Comparison of ENCODE assay signal across 18 cellular contexts in genomic region chr14:98926151-98926550, GRCh38.
DNase-seq lines count a peak whose midpoint lies in the region; ATAC-seq, FAIRE-seq and TF ChIP-seq lines count a peak whose summit lies in the region.
"Had no signal": no experiment of that assay in that cellular context is flagged by ENCODE, and none has a peak within 500 bp of the region (broad histone marks: within the 10 kb centered on the region; RNA-seq: fewer than 3 reads in every experiment).

No MANE protein-coding gene starts in this region.

- FAIRE-seq in frontal cortex (lab: Jason Lieb, UNC): no peak
- FAIRE-seq: colon had no signal

- intact Hi-C loops in left lung (cut with DNase I): no loop called here

- H3K9me3 ChIP-seq in left lung: no peaks in the 10 kb centered on the region
- H3K9me3 ChIP-seq in endodermal cell (ENCODE audit: control insufficient read depth, low read length): no peaks in the 10 kb centered on the region

- H3K4me1 Mint-ChIP-seq in activated T-cell treated with anti-CD3 and anti-CD28 coated beads, Interleukin-2, amount 50 U/mL, for 4 hours (ENCODE audit: low read depth): peaks cover 45% of the 10 kb centered on the region
- peaks cover 43% of the 10 kb centered on the region for H3K4me1 Mint-ChIP-seq in stimulated activated naive CD8-positive, alpha-beta T cell treated with anti-CD3 and anti-CD28 coated beads, Interleukin-15, amount 100 ng/mL, for 72 hours
- no peaks in the 10 kb centered on the region for H3K4me1 Mint-ChIP-seq in endodermal cell
- H3K4me1 Mint-ChIP-seq: activated B cell treated with CpG ODN at 0.5 μM for 24 hours, nephron had no signal

- no peak overlapping the region for H3K4me3 ChIP-seq in left lung
- H3K4me3 ChIP-seq in endodermal cell (ENCODE audit: low read length): no peak overlapping the region
- H3K4me3 ChIP-seq: esophagus muscularis mucosa, left ventricle myocardium inferior had no signal

- WGBS in endodermal cell (ENCODE audit: insufficient coverage in 1 of 2, insufficient read length in 1 of 2), 2 experiments: 90 to 95% methylated on average over 11 of the region's 11 CpGs

- H3K27ac ChIP-seq in left lung (no peak overlapping the region), endodermal cell (ENCODE audit: low read depth, low read length) (no peak overlapping the region), caudate nucleus (ENCODE audit: low read depth, low read length) (no peak overlapping the region)
- H3K27ac ChIP-seq: esophagus muscularis mucosa, left ventricle myocardium inferior had no signal

- H3K36me3 ChIP-seq in left lung (no peaks in the 10 kb centered on the region), endodermal cell (ENCODE audit: control insufficient read depth, insufficient read depth, low read length) (no peaks in the 10 kb centered on the region)
- H3K36me3 ChIP-seq: esophagus muscularis mucosa, left ventricle myocardium inferior had no signal

- DNase-seq in activated gamma-delta T cell treated with Interleukin-2 at 50 U/mL for 16 hours (peak; percentile 32), activated gamma-delta T cell (lab: John Stamatoyannopoulos, UW) (no peak), left lung (no peak), endodermal cell (no peak), caudate nucleus (lab: John Stamatoyannopoulos, UW) (no peak), frontal cortex (ENCODE audit: low spot score in 2 of 2) (no peak)
- peak; percentile 12 for DNase-seq in activated T-cell treated with anti-CD3 and anti-CD28 coated beads, Interleukin-2, amount 50 U/mL, for 4 hours
- DNase-seq in stimulated activated naive CD8-positive, alpha-beta T cell treated with anti-CD3 and anti-CD28 coated beads, Interleukin-15, amount 100 ng/mL, for 72 hours: no peak
- DNase-seq: activated B cell treated with CpG ODN at 0.5 μM for 24 hours, COR-L47, hippocampal formation, left ventricle myocardium inferior, NCI-H1048, NCI-H2171 treated with DMSO at 0.1 percent for 48 hours, retina had no signal

- H3K36me3 Mint-ChIP-seq in activated T-cell treated with anti-CD3 and anti-CD28 coated beads, Interleukin-2, amount 50 U/mL, for 4 hours (ENCODE audit: insufficient read depth): no peaks in the 10 kb centered on the region
- H3K36me3 Mint-ChIP-seq in endodermal cell (ENCODE audit: low read depth): no peaks in the 10 kb centered on the region

- no peak overlapping the region for H3K9ac ChIP-seq in endodermal cell (ENCODE audit: extremely low read depth, low read length, poor library complexity, severe bottlenecking)

- H3K27me3 ChIP-seq in left lung (no peaks in the 10 kb centered on the region), endodermal cell (ENCODE audit: control insufficient read depth, insufficient read depth, low read length, poor library complexity, severe bottlenecking) (no peaks in the 10 kb centered on the region)
- H3K27me3 ChIP-seq: esophagus muscularis mucosa had no signal

- no peaks in the 10 kb centered on the region for H3K4me1 ChIP-seq in left lung
- no peaks in the 10 kb centered on the region for H3K4me1 ChIP-seq in endodermal cell (ENCODE audit: control insufficient read depth, insufficient read depth, low read length)
- H3K4me1 ChIP-seq: esophagus muscularis mucosa, left ventricle myocardium inferior had no signal

- H3K27ac Mint-ChIP-seq in stimulated activated naive CD8-positive, alpha-beta T cell treated with anti-CD3 and anti-CD28 coated beads, Interleukin-15, amount 100 ng/mL, for 72 hours: no peak overlapping the region
- no peak overlapping the region for H3K27ac Mint-ChIP-seq in endodermal cell
- H3K27ac Mint-ChIP-seq: activated B cell treated with CpG ODN at 0.5 μM for 24 hours, nephron had no signal

- TF ChIP-seq CTCF in left lung (IDR thresholded peaks at IDR 0.05) (no peak), endodermal cell (conservative IDR thresholded peaks at IDR 0.05) (no peak)

- H3K9me3 Mint-ChIP-seq in activated T-cell treated with anti-CD3 and anti-CD28 coated beads, Interleukin-2, amount 50 U/mL, for 4 hours: peaks cover 10% of the 10 kb centered on the region
- H3K9me3 Mint-ChIP-seq in stimulated activated naive CD8-positive, alpha-beta T cell treated with anti-CD3 and anti-CD28 coated beads, Interleukin-15, amount 100 ng/mL, for 72 hours: peaks cover 11 to 15% of the 10 kb centered on the region in 2 donors
- H3K9me3 Mint-ChIP-seq in endodermal cell: peaks cover 9% of the 10 kb centered on the region

- ATAC-seq in activated T-cell treated with anti-CD3 and anti-CD28 coated beads, Interleukin-2, amount 50 U/mL, for 4 hours: peak; percentile 41 to 67
- ATAC-seq in left lung: peak; percentile 29
- peak; percentile 59 for ATAC-seq in stimulated activated naive CD8-positive, alpha-beta T cell treated with anti-CD3 and anti-CD28 coated beads, Interleukin-15, amount 100 ng/mL, for 72 hours

- no peaks in the 10 kb centered on the region for H3K27me3 Mint-ChIP-seq in activated T-cell treated with anti-CD3 and anti-CD28 coated beads, Interleukin-2, amount 50 U/mL, for 4 hours (ENCODE audit: low read depth)
- no peaks in the 10 kb centered on the region for H3K27me3 Mint-ChIP-seq in stimulated activated naive CD8-positive, alpha-beta T cell treated with anti-CD3 and anti-CD28 coated beads, Interleukin-15, amount 100 ng/mL, for 72 hours
- no peaks in the 10 kb centered on the region for H3K27me3 Mint-ChIP-seq in endodermal cell (ENCODE audit: insufficient read depth)
- H3K27me3 Mint-ChIP-seq: activated B cell treated with CpG ODN at 0.5 μM for 24 hours had no signal

- peak overlapping the region; percentile 35 for H3K4me3 Mint-ChIP-seq in activated T-cell treated with anti-CD3 and anti-CD28 coated beads, Interleukin-2, amount 50 U/mL, for 4 hours
- H3K4me3 Mint-ChIP-seq in stimulated activated naive CD8-positive, alpha-beta T cell treated with anti-CD3 and anti-CD28 coated beads, Interleukin-15, amount 100 ng/mL, for 72 hours: peak overlapping the region; percentile 24 to 71
- no peak overlapping the region for H3K4me3 Mint-ChIP-seq in endodermal cell
- H3K4me3 Mint-ChIP-seq: activated B cell treated with CpG ODN at 0.5 μM for 24 hours, nephron had no signal

Comparison
In these comparisons a context has a peak if more than half of its experiments do, and no peak if none do; other contexts are left out.
1. DNase-seq: peak in activated gamma-delta T cell treated with Interleukin-2 at 50 U/mL for 16 hours (single experiment) and activated T-cell treated with anti-CD3 and anti-CD28 coated beads, Interleukin-2, amount 50 U/mL, for 4 hours (single experiment); none in activated gamma-delta T cell (single experiment), left lung (0 of 2), stimulated activated naive CD8-positive, alpha-beta T cell treated with anti-CD3 and anti-CD28 coated beads, Interleukin-15, amount 100 ng/mL, for 72 hours (0 of 2), endodermal cell (single experiment), caudate nucleus (0 of 61) and frontal cortex (0 of 2).
2. Peak in every context shown above with its lines, with median percentiles within 50 percentile points of each other: ATAC-seq.